Comparison of ENCODE assay signal across 17 cellular contexts in genomic region chr7:123067814-123068213, GRCh38.
"Had no signal": no experiment of that assay in that cellular context is flagged by ENCODE, and none has a peak within 500 bp of the region (broad histone marks: within the 10 kb centered on the region; RNA-seq: fewer than 3 reads in every experiment).

No MANE protein-coding gene starts in this region.

- H3K27ac ChIP-seq: coronary artery, dorsolateral prefrontal cortex, esophagus muscularis mucosa, foreskin keratinocyte, gastroesophageal sphincter, heart left ventricle, left lung, lower lobe of right lung had no signal

- H3K36me3 ChIP-seq: esophagus muscularis mucosa, gastroesophageal sphincter, heart left ventricle, left lung, lower lobe of right lung had no signal

- H3K27ac Mint-ChIP-seq: mesothelial cell of epicardium had no signal

- H3K9me3 ChIP-seq: esophagus muscularis mucosa, lower lobe of right lung, mucosa of descending colon had no signal

- ATAC-seq: foreskin keratinocyte, gastroesophageal sphincter, heart left ventricle, left cardiac atrium, left lung, left ventricle myocardium superior, mucosa of descending colon had no signal

- H3K4me1 Mint-ChIP-seq: mesothelial cell of epicardium had no signal

- H3K4me3 Mint-ChIP-seq: mesothelial cell of epicardium had no signal

- H3K36me3 Mint-ChIP-seq: mesothelial cell of epicardium had no signal

- H3K4me1 ChIP-seq: esophagus muscularis mucosa, foreskin keratinocyte, gastroesophageal sphincter, heart left ventricle, left lung, lower lobe of right lung had no signal

- H3K4me3 ChIP-seq: coronary artery, dorsolateral prefrontal cortex, esophagus muscularis mucosa, gastroesophageal sphincter, heart left ventricle, left lung, lower lobe of right lung, mucosa of descending colon had no signal

- H3K27me3 ChIP-seq: dorsolateral prefrontal cortex, foreskin keratinocyte, gastroesophageal sphincter, heart left ventricle, left lung had no signal

- DNase-seq: dermis blood vessel endothelial cell; dorsolateral prefrontal cortex; effector CD4-positive, alpha-beta T cell; effector memory CD4-positive, alpha-beta T cell; foreskin keratinocyte; heart left ventricle; hippocampal formation; left cardiac atrium; left lung; left ventricle myocardium superior; lower lobe of right lung; mesenchymal stem cell; mucosa of descending colon had no signal
